8 cellular contexts compared by ENCODE assay signal in genomic region chr6:2971420-2972218, GRCh38. TPM values are rescaled to one million over a fixed set of nuclear protein-coding genes. Genes with fewer than 3 reads are reported as not detected.
DNase-seq lines count a peak whose midpoint lies in the region; ATAC-seq and TF ChIP-seq lines count a peak whose summit lies in the region.

Gene SERPINB6 (minus strand): TSS chr6:2971567. CDS start chr6:2959332, 12,235 bp downstream.

- DNase-seq in GM12865 (ENCODE audit: low read depth) (no peak), NCI-H2227 treated with DMSO at 0.1 percent for 48 hours (lab: John Stamatoyannopoulos, UW) (peak; percentile 66), lower lobe of right lung (peak; percentile 89)
- peak; percentile 80 for DNase-seq in activated CD8-positive, alpha-beta memory T cell treated with anti-CD3 and anti-CD28 coated beads, Interleukin-2, amount 50 U/mL, for 48 hours
- peak; percentile 17 for DNase-seq in stimulated activated CD8-positive, alpha-beta memory T cell treated with anti-CD3 and anti-CD28 coated beads, Interleukin-12 subunit alpha, Interleukin-12 subunit beta, amount 100 ng/mL, for 4 hours (ENCODE audit: low read depth)

- peaks cover 33% of the 10 kb centered on the region for H3K4me1 ChIP-seq in lower lobe of right lung

- in situ Hi-C loops in endometrial microvascular endothelial cells (cut with HindIII; ENCODE audit: inconsistent ontology term, low pct_unique_long_range_greater_than_20kb, low sequenced_read_pairs): no loop called here

- H3K27me3 ChIP-seq in lower lobe of right lung (ENCODE audit: low read depth): no peaks in the 10 kb centered on the region

- peak; percentile 90 to 93 for ATAC-seq in lower lobe of right lung
- no peak for ATAC-seq in GM19395 (IDR thresholded peaks at IDR 0.05; ENCODE audit: unreplicated experiment)
- no peak for ATAC-seq in GM18909 (IDR thresholded peaks at IDR 0.05; ENCODE audit: poor library complexity, unreplicated experiment)

- H3K27ac ChIP-seq in lower lobe of right lung: peak within 1 kb of the TSS; percentile 98

- peak within 1 kb of the TSS; percentile 48 for H3K4me3 ChIP-seq in GM12865 (ENCODE audit: low read depth, low read length)
- peak within 1 kb of the TSS; percentile 74 for H3K4me3 ChIP-seq in lower lobe of right lung

- intact Hi-C loops in lower lobe of right lung (cut with DNase I): no loop called here

- H3K9me3 ChIP-seq in lower lobe of right lung: no peaks in the 10 kb centered on the region

- H3K36me3 ChIP-seq in lower lobe of right lung: no peaks in the 10 kb centered on the region

- no peak for TF ChIP-seq CTCF in GM12865 (IDR thresholded peaks at IDR 0.05; ENCODE audit: insufficient read depth, low read depth, low read length, missing control alignments)
- no peak for TF ChIP-seq CTCF in lower lobe of right lung (IDR thresholded peaks at IDR 0.05)

RNA-seq across cellular contexts. Expression of gene SERPINB6, which starts in this region (rescaled TPM):
- total RNA-seq in endometrial microvascular endothelial cells (ENCODE audit: inconsistent ontology term) (179 TPM), lower lobe of right lung (160 TPM)

Comparison
In these comparisons a context has a peak if more than half of its experiments do, and no peak if none do; other contexts are left out.
1. ATAC-seq: peak in lower lobe of right lung (2 of 2); none in GM19395 (single experiment) and GM18909 (single experiment).